Comparison of ENCODE assay signal across 22 cellular contexts in genomic region chr16:73399997-73400396, GRCh38.
"Had no signal": no experiment of that assay in that cellular context is flagged by ENCODE, and none has a peak within 500 bp of the region (broad histone marks: within the 10 kb centered on the region; RNA-seq: fewer than 3 reads in every experiment).

No MANE protein-coding gene starts in this region.

- H3K27ac ChIP-seq: heart right ventricle, hepatocyte, left ventricle myocardium inferior, ovary, right atrium auricular region, right lobe of liver, stomach, testis, thyroid gland, transverse colon, upper lobe of right lung had no signal

- H3K27me3 ChIP-seq: hepatocyte, ovary, right atrium auricular region, right lobe of liver, stomach, testis, thyroid gland, transverse colon, upper lobe of right lung had no signal

- H3K9me3 ChIP-seq: heart right ventricle, left ventricle myocardium inferior, mucosa of descending colon, ovary, right atrium auricular region, right lobe of liver, stomach, testis, thyroid gland, transverse colon, upper lobe of right lung had no signal

- H3K4me3 Mint-ChIP-seq: naive thymus-derived CD4-positive, alpha-beta T cell; natural killer cell treated with Interleukin-12 subunit alpha and Interleukin-12 subunit beta and Interleukin-15 and Interleukin-18, amount 100 ng/mL, for 72 hours; stimulated activated naive B cell treated with anti-CD40 and anti-IgM and Interleukin-4, amounts not matched to agents 10 μg/mL and 1 μg/mL and 100 μg/mL, for 72 hours had no signal

- ATAC-seq: heart right ventricle; mucosa of descending colon; naive thymus-derived CD4-positive, alpha-beta T cell; natural killer cell treated with Interleukin-12 subunit alpha and Interleukin-12 subunit beta and Interleukin-15 and Interleukin-18, amount 100 ng/mL, for 72 hours; right lobe of liver; stimulated activated naive B cell treated with anti-CD40 and anti-IgM and Interleukin-4, amounts not matched to agents 10 μg/mL and 1 μg/mL and 100 μg/mL, for 72 hours; stimulated activated naive CD8-positive, alpha-beta T cell treated with anti-CD3 and anti-CD28 coated beads, Interleukin-15, Interleukin-2, amounts not matched to agents 100 U/mL and 50 U/mL, for 24 hours; upper lobe of right lung had no signal

- H3K36me3 ChIP-seq: heart right ventricle, left ventricle myocardium inferior, ovary, right atrium auricular region, right lobe of liver, stomach, thyroid gland, transverse colon, upper lobe of right lung had no signal

- H3K4me1 ChIP-seq: heart right ventricle, left ventricle myocardium inferior, right atrium auricular region, right lobe of liver, stomach, testis, transverse colon, upper lobe of right lung had no signal

- H3K4me2 ChIP-seq: hepatocyte, smooth muscle cell had no signal

- H3K4me3 ChIP-seq: heart right ventricle, hepatocyte, left ventricle myocardium inferior, lung, mucosa of descending colon, ovary, right atrium auricular region, right lobe of liver, smooth muscle cell, stomach, thyroid gland, transverse colon, upper lobe of right lung had no signal

- H3K4me1 Mint-ChIP-seq: naive thymus-derived CD4-positive, alpha-beta T cell; stimulated activated naive B cell treated with anti-CD40 and anti-IgM and Interleukin-4, amounts not matched to agents 10 μg/mL and 1 μg/mL and 100 μg/mL, for 72 hours had no signal

- H3K36me3 Mint-ChIP-seq: naive thymus-derived CD4-positive, alpha-beta T cell; natural killer cell treated with Interleukin-12 subunit alpha and Interleukin-12 subunit beta and Interleukin-15 and Interleukin-18, amount 100 ng/mL, for 72 hours; stimulated activated naive B cell treated with anti-CD40 and anti-IgM and Interleukin-4, amounts not matched to agents 10 μg/mL and 1 μg/mL and 100 μg/mL, for 72 hours had no signal

- H3K9me3 Mint-ChIP-seq: natural killer cell treated with Interleukin-12 subunit alpha and Interleukin-12 subunit beta and Interleukin-15 and Interleukin-18, amount 100 ng/mL, for 72 hours had no signal

- H2AFZ ChIP-seq: hepatocyte had no signal

- H3K27ac Mint-ChIP-seq: naive thymus-derived CD4-positive, alpha-beta T cell; natural killer cell treated with Interleukin-12 subunit alpha and Interleukin-12 subunit beta and Interleukin-15 and Interleukin-18, amount 100 ng/mL, for 72 hours; progenitor cell of endocrine pancreas; stimulated activated naive B cell treated with anti-CD40 and anti-IgM and Interleukin-4, amounts not matched to agents 10 μg/mL and 1 μg/mL and 100 μg/mL, for 72 hours had no signal

- DNase-seq: heart right ventricle; left ventricle myocardium inferior; midbrain; mucosa of descending colon; naive thymus-derived CD4-positive, alpha-beta T cell; ovary; right lobe of liver; stimulated activated CD4-positive, alpha-beta T cell treated with anti-CD3 and anti-CD28 coated beads, Interleukin-2, amount 100 ng/mL, for 24 hours; stimulated activated CD4-positive, alpha-beta T cell treated with anti-CD3 and anti-CD28 coated beads, Interleukin-4, amount 100 ng/mL, for 1 hour; stimulated activated naive B cell treated with anti-CD40 and anti-IgM and Interleukin-4, amounts not matched to agents 10 μg/mL and 1 μg/mL and 100 μg/mL, for 72 hours; stimulated activated naive CD8-positive, alpha-beta T cell treated with anti-CD3 and anti-CD28 coated beads, Interleukin-15, Interleukin-2, amounts not matched to agents 100 U/mL and 50 U/mL, for 24 hours; stomach; thyroid gland; transverse colon; upper lobe of right lung had no signal
